In the genomic region with DNA sequence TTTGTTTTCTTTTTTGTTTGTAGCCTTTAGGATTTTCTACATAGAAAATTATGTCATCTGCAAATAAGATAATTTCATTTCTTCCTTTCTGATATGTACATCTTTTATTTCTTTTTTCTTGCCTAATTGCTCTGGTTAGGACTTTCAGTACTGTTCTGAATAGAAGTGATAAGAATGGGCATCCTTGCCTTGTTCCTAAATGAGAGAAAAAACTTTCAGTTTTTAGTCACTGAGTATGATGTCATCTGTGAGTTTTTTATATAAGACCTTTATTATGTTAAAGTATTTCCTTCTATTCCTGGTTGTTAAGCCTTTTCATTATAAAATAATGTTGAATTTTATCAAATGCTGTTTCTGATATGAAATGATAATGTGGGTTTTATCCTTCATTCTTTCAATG, we compare ENCODE assay signal across 26 cellular contexts.
"Had no signal": no experiment of that assay in that cellular context is flagged by ENCODE, and none has a peak within 500 bp of the region (broad histone marks: within the 10 kb centered on the region; RNA-seq: fewer than 3 reads in every experiment).

No MANE protein-coding gene starts in this region.

- ATAC-seq: effector memory CD8-positive, alpha-beta T cell; esophagus mucosa; gastrocnemius medialis; heart right ventricle; left cardiac atrium; left lung; left ventricle myocardium superior; lower lobe of right lung; mucosa of descending colon had no signal

- DNase-seq: colonic mucosa; cortex of kidney; effector CD8-positive, alpha-beta T cell; effector memory CD8-positive, alpha-beta T cell; endodermal cell; erythroblast; esophagus squamous epithelium; foreskin fibroblast; foreskin melanocyte; gastrocnemius medialis; glutamatergic neuron; head of caudate nucleus; heart right ventricle; hippocampal formation; left cardiac atrium; left lung; left ventricle myocardium superior; lower lobe of right lung; mesenchymal stem cell; mucosa of descending colon; naive B cell had no signal

- H3K27me3 ChIP-seq: colonic mucosa, esophagus squamous epithelium, gastrocnemius medialis, heart right ventricle, left lung had no signal

- H3K27ac ChIP-seq: colonic mucosa, epithelial cell of prostate, esophagus squamous epithelium, gastrocnemius medialis, heart right ventricle, left lung, lower lobe of right lung had no signal

- H3K4me3 ChIP-seq: colonic mucosa, esophagus squamous epithelium, gastrocnemius medialis, heart right ventricle, left lung, lower lobe of right lung, mucosa of descending colon had no signal

- H3K4me1 ChIP-seq: colonic mucosa, esophagus squamous epithelium, gastrocnemius medialis, heart right ventricle, left lung, lower lobe of right lung had no signal

- H3K9me3 ChIP-seq: colonic mucosa, esophagus squamous epithelium had no signal

- FAIRE-seq: endometrium, islet of Langerhans, keratinocyte had no signal

- H3K36me3 ChIP-seq: colonic mucosa, esophagus squamous epithelium, gastrocnemius medialis, heart right ventricle, left lung, lower lobe of right lung had no signal
